Comparison of ENCODE assay signal across 12 cellular contexts in the genomic region with DNA sequence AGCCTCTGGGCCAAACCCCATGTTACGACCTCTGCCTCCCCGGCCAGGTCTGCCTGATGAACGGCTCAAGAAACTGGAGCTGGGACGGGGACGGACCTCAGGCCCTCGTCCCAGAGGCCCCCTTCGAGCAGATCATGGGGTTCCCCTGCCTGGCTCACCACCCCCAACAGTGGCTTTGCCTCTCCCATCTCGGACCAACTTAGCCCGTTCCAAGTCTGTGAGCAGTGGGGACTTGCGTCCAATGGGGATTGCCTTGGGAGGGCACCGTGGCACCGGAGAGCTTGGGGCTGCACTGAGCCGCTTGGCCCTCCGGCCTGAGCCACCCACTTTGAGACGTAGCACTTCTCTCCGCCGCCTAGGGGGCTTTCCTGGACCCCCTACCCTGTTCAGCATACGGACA. TPM values are rescaled to one million over a fixed set of nuclear protein-coding genes. Genes with fewer than 3 reads are reported as not detected.
A peak's percentile ranks its signal among the peaks of the same experiment; 100 is the strongest.
DNase-seq lines count a peak whose midpoint lies in the region; ATAC-seq and TF ChIP-seq lines count a peak whose summit lies in the region.
"Had no signal": no experiment of that assay in that cellular context is flagged by ENCODE, and none has a peak within 500 bp of the region (broad histone marks: within the 10 kb centered on the region; RNA-seq: fewer than 3 reads in every experiment).

No MANE protein-coding gene starts in this region.

- H3K18ac ChIP-seq in H9 (ENCODE audit: insufficient read length, low read depth, low read length) = no peak overlapping the region

- no peak overlapping the region for H3K56ac ChIP-seq in H9 (ENCODE audit: insufficient read length, low read depth, low read length)

- no peak overlapping the region for H3K23ac ChIP-seq in H9 (ENCODE audit: insufficient read length, low read depth, low read length)

- H4K91ac ChIP-seq in H9 (ENCODE audit: insufficient read length, low read depth, low read length) = no peak overlapping the region

- no peak for DNase-seq in CD4-positive, CD25-positive, alpha-beta regulatory T cell
- DNase-seq in H9 (no peak), T1000 (lab: John Stamatoyannopoulos, UW) (no peak), upper lobe of left lung (no peak), anterior cingulate cortex (lab: John Stamatoyannopoulos, UW) (no peak), pons (ENCODE audit: low spot score) (no peak)
- no peak for DNase-seq in activated naive CD8-positive, alpha-beta T cell treated with anti-CD3 and anti-CD28 coated beads for 36 hours
- DNase-seq: activated effector memory CD4-positive, alpha-beta T cell treated with Interleukin-2 at 50 U/mL for 16 hours; NCI-H2171; PC-9; stimulated activated naive CD4-positive, alpha-beta T cell had no signal

- no peaks in the 10 kb centered on the region for H3K27me3 Mint-ChIP-seq in CD4-positive, CD25-positive, alpha-beta regulatory T cell
- H3K27me3 Mint-ChIP-seq in H9 (ENCODE audit: low read depth) = no peaks in the 10 kb centered on the region; the same call in 1 of the 2 replicates
- H3K27me3 Mint-ChIP-seq in activated naive CD8-positive, alpha-beta T cell treated with anti-CD3 and anti-CD28 coated beads for 36 hours = no peaks in the 10 kb centered on the region
- no peaks in the 10 kb centered on the region for H3K27me3 Mint-ChIP-seq in nephron (ENCODE audit: low read depth)

- no peak overlapping the region for H2BK15ac ChIP-seq in H9 (ENCODE audit: low read depth, low read length)

- H3K27ac Mint-ChIP-seq in CD4-positive, CD25-positive, alpha-beta regulatory T cell = no peak overlapping the region
- H3K27ac Mint-ChIP-seq in H9 (no peak overlapping the region), nephron (peak overlapping the region; percentile 30 to 91 (median 79))
- H3K27ac Mint-ChIP-seq in activated naive CD8-positive, alpha-beta T cell treated with anti-CD3 and anti-CD28 coated beads for 36 hours = no peak overlapping the region

- TF ChIP-seq CTCF in H9 (conservative IDR thresholded peaks at IDR 0.05) = no peak
- TF ChIP-seq CTCF in nephron (IDR thresholded peaks at IDR 0.05; ENCODE audit: unreplicated experiment in 3 of 3) = no peak
- no peak for TF ChIP-seq CTCF in upper lobe of left lung (IDR thresholded peaks at IDR 0.05)

- H3K9ac ChIP-seq in H9 (ENCODE audit: extremely low read depth, insufficient read length, low read length) = no peak overlapping the region

- no peak overlapping the region for H4K8ac ChIP-seq in H9 (replicated peaks; ENCODE audit: insufficient read length, low read depth, low read length)

- H3K27me3 ChIP-seq in CD4-positive, CD25-positive, alpha-beta regulatory T cell (ENCODE audit: control insufficient read depth, insufficient read depth, low read length) = no peaks in the 10 kb centered on the region
- H3K27me3 ChIP-seq in H9 (ENCODE audit: insufficient read depth, low read length) (no peaks in the 10 kb centered on the region), upper lobe of left lung (no peaks in the 10 kb centered on the region)

- no peak overlapping the region for H2BK120ac ChIP-seq in H9 (ENCODE audit: low read depth, low read length, poor library complexity, severe bottlenecking)

- peaks cover 35% of the 10 kb centered on the region for H3K36me3 ChIP-seq in CD4-positive, CD25-positive, alpha-beta regulatory T cell (ENCODE audit: control insufficient read depth, insufficient read depth, low read length)
- peaks cover 3 to 37% (median 12%) of the 10 kb centered on the region in 4 donors for H3K36me3 ChIP-seq in upper lobe of left lung

- no peak overlapping the region for H3K27ac ChIP-seq in CD4-positive, CD25-positive, alpha-beta regulatory T cell (ENCODE audit: insufficient read depth, low read length, poor library complexity, severe bottlenecking)
- no peak overlapping the region for H3K27ac ChIP-seq in H9 (ENCODE audit: insufficient read length, low read depth, low read length)
- no peak overlapping the region for H3K27ac ChIP-seq in upper lobe of left lung
- H3K27ac ChIP-seq: PC-9 had no signal

- no peak overlapping the region for H2BK20ac ChIP-seq in H9 (ENCODE audit: low read depth, low read length, poor library complexity, severe bottlenecking)

- H4K5ac ChIP-seq in H9 (ENCODE audit: insufficient read length, low read depth, low read length) = no peak overlapping the region

- no peaks in the 10 kb centered on the region for H3K79me2 ChIP-seq in H9 (ENCODE audit: insufficient read depth, low read length)

- peaks cover 47% of the 10 kb centered on the region for H3K36me3 Mint-ChIP-seq in CD4-positive, CD25-positive, alpha-beta regulatory T cell
- H3K36me3 Mint-ChIP-seq in H9 (ENCODE audit: insufficient read depth in 1 of 3, low read depth in 3 of 3) (peaks cover 29 to 67% (median 56%) of the 10 kb centered on the region in 3 experiments), nephron (ENCODE audit: low read depth) (peaks cover 63% of the 10 kb centered on the region)
- peaks cover 19% of the 10 kb centered on the region for H3K36me3 Mint-ChIP-seq in activated naive CD8-positive, alpha-beta T cell treated with anti-CD3 and anti-CD28 coated beads for 36 hours

- H2AK5ac ChIP-seq in H9 (ENCODE audit: insufficient read length, low read length) = no peak overlapping the region

- H3K4me2 ChIP-seq in H9 (ENCODE audit: insufficient read depth, insufficient read length, low read length) = no peak overlapping the region

- H3K4me1 ChIP-seq in CD4-positive, CD25-positive, alpha-beta regulatory T cell (ENCODE audit: control insufficient read depth, insufficient read depth, low read length, poor library complexity, severe bottlenecking) = peaks cover 38% of the 10 kb centered on the region
- H3K4me1 ChIP-seq in H9 (ENCODE audit: insufficient read depth, low read length) (no peaks in the 10 kb centered on the region), upper lobe of left lung (peaks cover 25 to 42% (median 32%) of the 10 kb centered on the region in 4 donors)

- no peak overlapping the region for H3K4me3 ChIP-seq in CD4-positive, CD25-positive, alpha-beta regulatory T cell (ENCODE audit: low read depth, low read length)
- H3K4me3 ChIP-seq in upper lobe of left lung = no peak overlapping the region

- no peak overlapping the region for H2BK12ac ChIP-seq in H9 (ENCODE audit: insufficient read length, low read depth, low read length)

- H3K4me3 Mint-ChIP-seq in CD4-positive, CD25-positive, alpha-beta regulatory T cell = peak overlapping the region; percentile 74 to 97 (median 94)
- H3K4me3 Mint-ChIP-seq in H9 (peak overlapping the region; percentile 81 to 89), nephron (peak overlapping the region; percentile 91 to 96 (median 92))
- peak overlapping the region; percentile 84 for H3K4me3 Mint-ChIP-seq in activated naive CD8-positive, alpha-beta T cell treated with anti-CD3 and anti-CD28 coated beads for 36 hours

- H2BK5ac ChIP-seq in H9 (ENCODE audit: insufficient read length, low read length) = no peak overlapping the region

- WGBS in H9 (ENCODE audit: extremely low coverage, insufficient read length, low lambda C conversion rate) = no CpG with 5 or more reads among the region's 18 CpGs
- WGBS in upper lobe of left lung, 2 donors = 90 to 93% methylated on average over 11 to 18 of the region's 18 CpGs

- peaks cover 20 to 73% (median 48%) of the 10 kb centered on the region in 4 donors for H3K4me1 Mint-ChIP-seq in CD4-positive, CD25-positive, alpha-beta regulatory T cell
- peaks cover 26% of the 10 kb centered on the region in 2 experiments for H3K4me1 Mint-ChIP-seq in H9
- H3K4me1 Mint-ChIP-seq in activated naive CD8-positive, alpha-beta T cell treated with anti-CD3 and anti-CD28 coated beads for 36 hours = peaks cover 41% of the 10 kb centered on the region
- peaks cover 54% of the 10 kb centered on the region for H3K4me1 Mint-ChIP-seq in nephron

- no peak overlapping the region for H2AFZ ChIP-seq in H9 (ENCODE audit: low read length)
- H2AFZ ChIP-seq: PC-9 had no signal

- H3K9me3 ChIP-seq in CD4-positive, CD25-positive, alpha-beta regulatory T cell (ENCODE audit: control insufficient read depth in 2 of 2, low read length in 2 of 2) = no peaks in the 10 kb centered on the region
- H3K9me3 ChIP-seq in H9 (ENCODE audit: control insufficient read depth, low read depth, low read length) = no peaks in the 10 kb centered on the region
- no peaks in the 10 kb centered on the region for H3K9me3 ChIP-seq in upper lobe of left lung

- no peak overlapping the region for H3K14ac ChIP-seq in H9 (ENCODE audit: insufficient read depth, low read length)

- no peaks in the 10 kb centered on the region for H3K9me3 Mint-ChIP-seq in CD4-positive, CD25-positive, alpha-beta regulatory T cell
- H3K9me3 Mint-ChIP-seq in H9 = no peaks in the 10 kb centered on the region
- no peaks in the 10 kb centered on the region for H3K9me3 Mint-ChIP-seq in activated naive CD8-positive, alpha-beta T cell treated with anti-CD3 and anti-CD28 coated beads for 36 hours
- no peaks in the 10 kb centered on the region for H3K9me3 Mint-ChIP-seq in nephron

- H3K79me1 ChIP-seq in H9 (ENCODE audit: insufficient read depth, low read depth, low read length, poor library complexity, severe bottlenecking) = no peaks in the 10 kb centered on the region

- TF ChIP-seq EP300 in upper lobe of left lung (IDR thresholded peaks at IDR 0.05) = no peak

- TF ChIP-seq POLR2A in upper lobe of left lung (IDR thresholded peaks at IDR 0.05) = no peak

- no peak overlapping the region for H3K4ac ChIP-seq in H9 (ENCODE audit: low read depth, low read length)

- no peaks in the 10 kb centered on the region for H4K20me1 ChIP-seq in H9 (ENCODE audit: control insufficient read depth, insufficient read depth, insufficient read length)

- H3K23me2 ChIP-seq in H9 (ENCODE audit: insufficient read length, low read depth, low read length, poor library complexity, severe bottlenecking) = peaks cover 10% of the 10 kb centered on the region

- H3T11ph ChIP-seq in H9 (ENCODE audit: low read length) = no peak overlapping the region

- ATAC-seq in CD4-positive, CD25-positive, alpha-beta regulatory T cell (ENCODE audit: low read depth in 2 of 2) = no peak
- no peak for ATAC-seq in upper lobe of left lung (ENCODE audit: low FRiP score in 2 of 2)

RNA-seq across cellular contexts. Expression of a gene that starts 1.5 kb away (rescaled TPM):
- 36.9 TPM for total RNA-seq in CD4-positive, CD25-positive, alpha-beta regulatory T cell
- 10 to 100 TPM; 18.8 to 27.0 (median 22.1) TPM for polyA plus RNA-seq in CD4-positive, CD25-positive, alpha-beta regulatory T cell
- 17.9 and 18.4 TPM in 2 replicates for total RNA-seq in H9 (2021)
- total RNA-seq in activated naive CD8-positive, alpha-beta T cell treated with anti-CD3 and anti-CD28 coated beads for 36 hours = 10 to 100 TPM; 24.2 to 25.4 TPM
- 10 to 100 TPM; 14.1 to 48.2 (median 21.8) TPM for total RNA-seq in upper lobe of left lung

RNA-seq across cellular contexts. Expression of a gene that starts 5.5 kb away (rescaled TPM):
- 45.3 TPM for total RNA-seq in CD4-positive, CD25-positive, alpha-beta regulatory T cell
- 10 to 100 TPM; 18.0 to 32.9 (median 22.3) TPM for polyA plus RNA-seq in CD4-positive, CD25-positive, alpha-beta regulatory T cell
- 33.4 and 39.8 TPM in 2 replicates for total RNA-seq in H9 (2021)
- total RNA-seq in activated naive CD8-positive, alpha-beta T cell treated with anti-CD3 and anti-CD28 coated beads for 36 hours = 10 to 100 TPM; 20.1 to 20.8 TPM
- 10 to 100 TPM; 19.5 to 48.2 (median 26.6) TPM for total RNA-seq in upper lobe of left lung

RNA-seq across cellular contexts. Expression of a gene that starts 7.0 kb away (rescaled TPM):
- total RNA-seq in CD4-positive, CD25-positive, alpha-beta regulatory T cell = 115 TPM
- polyA plus RNA-seq in CD4-positive, CD25-positive, alpha-beta regulatory T cell = 100 to 1,000 TPM; 147 to 188 (median 171) TPM
- total RNA-seq in H9 (2021) (93.4 and 93.5 TPM in 2 replicates), upper lobe of left lung (10 to 100 TPM; 32.5 to 95.6 (median 75.6) TPM)
- 10 to 100 TPM; 89.9 to 92.8 TPM for total RNA-seq in activated naive CD8-positive, alpha-beta T cell treated with anti-CD3 and anti-CD28 coated beads for 36 hours

RNA-seq across cellular contexts. Expression of a gene that starts 16.5 kb away (rescaled TPM):
- total RNA-seq in CD4-positive, CD25-positive, alpha-beta regulatory T cell = 68.1 TPM
- 100 to 1,000 TPM in 1 of 4 donors, 10 to 100 TPM in 3; 75.6 to 104 (median 84.9) TPM for polyA plus RNA-seq in CD4-positive, CD25-positive, alpha-beta regulatory T cell
- total RNA-seq in H9 (2021) (31.8 and 33.1 TPM in 2 replicates), upper lobe of left lung (10 to 100 TPM; 12.3 to 37.1 (median 27.2) TPM)
- 10 to 100 TPM; 49.5 to 53.9 TPM for total RNA-seq in activated naive CD8-positive, alpha-beta T cell treated with anti-CD3 and anti-CD28 coated beads for 36 hours

RNA-seq across cellular contexts. Expression of a gene that starts 28.3 kb away (rescaled TPM):
- 40.9 TPM for total RNA-seq in CD4-positive, CD25-positive, alpha-beta regulatory T cell
- 10 to 100 TPM; 39.5 to 46.4 (median 41.8) TPM for polyA plus RNA-seq in CD4-positive, CD25-positive, alpha-beta regulatory T cell
- total RNA-seq in H9 (2021) (44.7 and 46.7 TPM in 2 replicates), upper lobe of left lung (10 to 100 TPM; 26.7 to 45.1 (median 35.1) TPM)
- total RNA-seq in activated naive CD8-positive, alpha-beta T cell treated with anti-CD3 and anti-CD28 coated beads for 36 hours = 10 to 100 TPM; 37.4 to 38.7 TPM

Comparison
In these comparisons a context has a peak if more than half of its experiments do, and no peak if none do; other contexts are left out.
1. H3K27ac Mint-ChIP-seq: peak in nephron (3 of 3); none in CD4-positive, CD25-positive, alpha-beta regulatory T cell (0 of 3), H9 (0 of 3) and activated naive CD8-positive, alpha-beta T cell treated with anti-CD3 and anti-CD28 coated beads for 36 hours (single experiment).
2. Peak in every context shown above with its lines, with median percentiles within 50 percentile points of each other: H3K4me3 Mint-ChIP-seq.